ENCODE assay signal across 1 cellular context in the genomic region with DNA sequence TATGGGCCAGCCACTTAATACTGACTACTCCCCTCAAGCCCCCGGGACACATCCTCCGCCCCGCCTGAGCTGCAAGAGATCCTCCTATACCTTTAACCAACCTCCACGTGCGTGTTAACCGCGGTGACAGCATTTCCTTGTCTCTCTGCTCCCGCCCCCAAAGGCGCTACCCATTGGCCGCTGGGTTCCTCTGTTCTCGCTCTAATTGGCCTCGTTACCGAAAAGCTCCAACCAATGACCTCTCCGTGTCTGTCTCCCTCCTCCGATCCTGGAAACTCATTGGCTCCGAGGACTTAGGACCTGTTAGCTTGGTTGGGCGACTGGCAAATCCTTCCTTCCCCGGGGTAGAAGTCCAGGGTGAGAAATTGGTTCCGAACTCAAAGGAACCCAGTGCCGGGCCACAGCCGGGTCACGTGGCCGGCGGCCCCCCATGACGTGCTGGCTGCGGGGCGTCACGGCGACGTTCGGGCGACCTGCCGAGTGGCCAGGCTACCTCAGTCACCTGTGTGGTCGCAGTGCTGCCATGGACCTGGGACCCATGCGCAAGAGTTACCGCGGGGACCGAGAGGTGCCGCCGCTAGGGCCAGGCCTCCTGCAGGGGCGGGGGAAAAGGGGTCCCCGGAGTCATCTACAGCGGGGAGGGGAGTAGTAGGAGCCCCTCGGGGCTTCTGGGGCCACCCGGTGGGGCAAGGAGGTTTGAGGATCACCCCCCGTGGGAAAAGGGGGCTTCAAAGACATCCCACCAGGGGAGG.
TF ChIP-seq lines count a peak whose summit lies in the region.

A gene (plus strand): TSS at position 326 of the 752 bp plus-strand sequence. CDS start 105 bp downstream, at position 431.

TF ChIP-seq in K562, 482 proteins besides CTCF, POLR2A, EP300 and RAD21 (continued from another document and continues in another):
- TF ChIP-seq, protein P1, sequence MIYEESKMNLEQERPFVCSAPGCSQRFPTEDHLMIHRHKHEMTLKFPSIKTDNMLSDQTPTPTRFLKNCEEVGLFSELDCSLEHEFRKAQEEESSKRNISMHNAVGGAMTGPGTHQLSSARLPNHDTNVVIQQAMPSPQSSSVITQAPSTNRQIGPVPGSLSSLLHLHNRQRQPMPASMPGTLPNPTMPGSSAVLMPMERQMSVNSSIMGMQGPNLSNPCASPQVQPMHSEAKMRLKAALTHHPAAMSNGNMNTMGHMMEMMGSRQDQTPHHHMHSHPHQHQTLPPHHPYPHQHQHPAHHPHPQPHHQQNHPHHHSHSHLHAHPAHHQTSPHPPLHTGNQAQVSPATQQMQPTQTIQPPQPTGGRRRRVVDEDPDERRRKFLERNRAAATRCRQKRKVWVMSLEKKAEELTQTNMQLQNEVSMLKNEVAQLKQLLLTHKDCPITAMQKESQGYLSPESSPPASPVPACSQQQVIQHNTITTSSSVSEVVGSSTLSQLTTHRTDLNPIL (CRISPR knock-in tag; IDR thresholded peaks at IDR 0.05): no peak
- TF ChIP-seq TAL1 (IDR thresholded peaks at IDR 0.05) (0 out of 2 replicates have a peak, but pooled peaks have one; percentile 2), L3MBTL2 (IDR thresholded peaks at IDR 0.05) (peak; percentile 99), ZNF282 (CRISPR knock-in tag; IDR thresholded peaks at IDR 0.05) (no peak; the same call in 1 of the 2 replicates), ZNF274 (IDR thresholded peaks at IDR 0.05; ENCODE audit: borderline replicate concordance, low read depth, low read length) (no peak), NR4A1 (CRISPR knock-in tag; IDR thresholded peaks at IDR 0.05) (no peak), NR4A1 (tag; IDR thresholded peaks at IDR 0.05) (peak; percentile 40; the same call in 1 of the 2 replicates), KAT7 (CRISPR knock-in tag; IDR thresholded peaks at IDR 0.05; ENCODE audit: borderline replicate concordance) (peak; percentile 95), HDAC1 (IDR thresholded peaks at IDR 0.05) (peak in 1 of 2 experiments; percentile 95; a peak in 2 of 4 replicates), PHF20 (IDR thresholded peaks at IDR 0.05; ENCODE audit: partially characterized antibody) (peak; percentile 12), FOSL1 (tag; conservative IDR thresholded peaks at IDR 0.05) (peak; percentile 24; the same call in 1 of the 2 replicates), SMARCC2 (IDR thresholded peaks at IDR 0.05; ENCODE audit: low read depth) (no peak), ZNF75A (CRISPR knock-in tag; IDR thresholded peaks at IDR 0.05) (no peak), HDAC2 (IDR thresholded peaks at IDR 0.05) (no peak; the same call in 1 of the 2 replicates), RBFOX2 (IDR thresholded peaks at IDR 0.05; ENCODE audit: low read depth, low read length) (peak; percentile 94), NR1H2 (CRISPR knock-in tag; IDR thresholded peaks at IDR 0.05) (no peak; the same call in none of the 2 replicates), ZNF778 (CRISPR knock-in tag; IDR thresholded peaks at IDR 0.05) (no peak), MECOM (CRISPR knock-in tag; IDR thresholded peaks at IDR 0.05) (no peak), SOX6 (IDR thresholded peaks at IDR 0.05) (no peak), HDGF (IDR thresholded peaks at IDR 0.05) (no peak), EHMT2 (IDR thresholded peaks at IDR 0.05) (0 out of 2 replicates have a peak, but pooled peaks have one; percentile 7), STAG1 (CRISPR knock-in tag; IDR thresholded peaks at IDR 0.05; ENCODE audit: borderline replicate concordance) (no peak), TAF9B (IDR thresholded peaks at IDR 0.05; ENCODE audit: partially characterized antibody) (peak; percentile 2), ZNF79 (CRISPR knock-in tag; IDR thresholded peaks at IDR 0.05; ENCODE audit: low read depth) (no peak), PHB2 (IDR thresholded peaks at IDR 0.05; ENCODE audit: low read depth) (no peak), CHD1 (IDR thresholded peaks at IDR 0.05; ENCODE audit: low read length) (no peak), GTF2F1 (IDR thresholded peaks at IDR 0.05; ENCODE audit: low read depth, low read length) (peak; percentile 48; the same call in 1 of the 2 replicates), ZNF764 (CRISPR knock-in tag; IDR thresholded peaks at IDR 0.05; ENCODE audit: low read depth) (no peak), SRSF7 (optimal IDR thresholded peaks at IDR 0.05; ENCODE audit: low read depth, low read length) (no peak), ZNF830 (CRISPR knock-in tag; IDR thresholded peaks at IDR 0.05) (no peak), HMG20A (CRISPR knock-in tag; conservative IDR thresholded peaks at IDR 0.05) (no peak)
- TF ChIP-seq, protein P2, sequence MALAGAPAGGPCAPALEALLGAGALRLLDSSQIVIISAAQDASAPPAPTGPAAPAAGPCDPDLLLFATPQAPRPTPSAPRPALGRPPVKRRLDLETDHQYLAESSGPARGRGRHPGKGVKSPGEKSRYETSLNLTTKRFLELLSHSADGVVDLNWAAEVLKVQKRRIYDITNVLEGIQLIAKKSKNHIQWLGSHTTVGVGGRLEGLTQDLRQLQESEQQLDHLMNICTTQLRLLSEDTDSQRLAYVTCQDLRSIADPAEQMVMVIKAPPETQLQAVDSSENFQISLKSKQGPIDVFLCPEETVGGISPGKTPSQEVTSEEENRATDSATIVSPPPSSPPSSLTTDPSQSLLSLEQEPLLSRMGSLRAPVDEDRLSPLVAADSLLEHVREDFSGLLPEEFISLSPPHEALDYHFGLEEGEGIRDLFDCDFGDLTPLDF (CRISPR knock-in tag; IDR thresholded peaks at IDR 0.05): peak; percentile 73
- TF ChIP-seq, protein P3, sequence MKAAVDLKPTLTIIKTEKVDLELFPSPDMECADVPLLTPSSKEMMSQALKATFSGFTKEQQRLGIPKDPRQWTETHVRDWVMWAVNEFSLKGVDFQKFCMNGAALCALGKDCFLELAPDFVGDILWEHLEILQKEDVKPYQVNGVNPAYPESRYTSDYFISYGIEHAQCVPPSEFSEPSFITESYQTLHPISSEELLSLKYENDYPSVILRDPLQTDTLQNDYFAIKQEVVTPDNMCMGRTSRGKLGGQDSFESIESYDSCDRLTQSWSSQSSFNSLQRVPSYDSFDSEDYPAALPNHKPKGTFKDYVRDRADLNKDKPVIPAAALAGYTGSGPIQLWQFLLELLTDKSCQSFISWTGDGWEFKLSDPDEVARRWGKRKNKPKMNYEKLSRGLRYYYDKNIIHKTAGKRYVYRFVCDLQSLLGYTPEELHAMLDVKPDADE (conservative IDR thresholded peaks at IDR 0.05; ENCODE audit: control insufficient read depth, low read depth, low read length): no peak
- TF ChIP-seq, protein P4, sequence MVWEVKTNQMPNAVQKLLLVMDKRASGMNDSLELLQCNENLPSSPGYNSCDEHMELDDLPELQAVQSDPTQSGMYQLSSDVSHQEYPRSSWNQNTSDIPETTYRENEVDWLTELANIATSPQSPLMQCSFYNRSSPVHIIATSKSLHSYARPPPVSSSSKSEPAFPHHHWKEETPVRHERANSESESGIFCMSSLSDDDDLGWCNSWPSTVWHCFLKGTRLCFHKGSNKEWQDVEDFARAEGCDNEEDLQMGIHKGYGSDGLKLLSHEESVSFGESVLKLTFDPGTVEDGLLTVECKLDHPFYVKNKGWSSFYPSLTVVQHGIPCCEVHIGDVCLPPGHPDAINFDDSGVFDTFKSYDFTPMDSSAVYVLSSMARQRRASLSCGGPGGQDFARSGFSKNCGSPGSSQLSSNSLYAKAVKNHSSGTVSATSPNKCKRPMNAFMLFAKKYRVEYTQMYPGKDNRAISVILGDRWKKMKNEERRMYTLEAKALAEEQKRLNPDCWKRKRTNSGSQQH (CRISPR knock-in tag; IDR thresholded peaks at IDR 0.05): 0 out of 2 replicates have a peak, but pooled peaks have one; percentile 5
- TF ChIP-seq, protein P5, sequence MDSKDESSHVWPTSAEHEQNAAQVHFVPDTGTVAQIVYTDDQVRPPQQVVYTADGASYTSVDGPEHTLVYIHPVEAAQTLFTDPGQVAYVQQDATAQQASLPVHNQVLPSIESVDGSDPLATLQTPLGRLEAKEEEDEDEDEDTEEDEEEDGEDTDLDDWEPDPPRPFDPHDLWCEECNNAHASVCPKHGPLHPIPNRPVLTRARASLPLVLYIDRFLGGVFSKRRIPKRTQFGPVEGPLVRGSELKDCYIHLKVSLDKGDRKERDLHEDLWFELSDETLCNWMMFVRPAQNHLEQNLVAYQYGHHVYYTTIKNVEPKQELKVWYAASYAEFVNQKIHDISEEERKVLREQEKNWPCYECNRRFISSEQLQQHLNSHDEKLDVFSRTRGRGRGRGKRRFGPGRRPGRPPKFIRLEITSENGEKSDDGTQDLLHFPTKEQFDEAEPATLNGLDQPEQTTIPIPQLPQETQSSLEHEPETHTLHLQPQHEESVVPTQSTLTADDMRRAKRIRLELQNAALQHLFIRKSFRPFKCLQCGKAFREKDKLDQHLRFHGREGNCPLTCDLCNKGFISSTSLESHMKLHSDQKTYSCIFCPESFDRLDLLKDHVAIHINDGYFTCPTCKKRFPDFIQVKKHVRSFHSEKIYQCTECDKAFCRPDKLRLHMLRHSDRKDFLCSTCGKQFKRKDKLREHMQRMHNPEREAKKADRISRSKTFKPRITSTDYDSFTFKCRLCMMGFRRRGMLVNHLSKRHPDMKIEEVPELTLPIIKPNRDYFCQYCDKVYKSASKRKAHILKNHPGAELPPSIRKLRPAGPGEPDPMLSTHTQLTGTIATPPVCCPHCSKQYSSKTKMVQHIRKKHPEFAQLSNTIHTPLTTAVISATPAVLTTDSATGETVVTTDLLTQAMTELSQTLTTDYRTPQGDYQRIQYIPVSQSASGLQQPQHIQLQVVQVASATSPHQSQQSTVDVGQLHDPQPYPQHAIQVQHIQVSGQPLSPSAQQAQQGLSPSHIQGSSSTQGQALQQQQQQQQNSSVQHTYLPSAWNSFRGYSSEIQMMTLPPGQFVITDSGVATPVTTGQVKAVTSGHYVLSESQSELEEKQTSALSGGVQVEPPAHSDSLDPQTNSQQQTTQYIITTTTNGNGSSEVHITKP (IDR thresholded peaks at IDR 0.05; ENCODE audit: partially characterized antibody): peak; percentile 82
- TF ChIP-seq, protein P6, sequence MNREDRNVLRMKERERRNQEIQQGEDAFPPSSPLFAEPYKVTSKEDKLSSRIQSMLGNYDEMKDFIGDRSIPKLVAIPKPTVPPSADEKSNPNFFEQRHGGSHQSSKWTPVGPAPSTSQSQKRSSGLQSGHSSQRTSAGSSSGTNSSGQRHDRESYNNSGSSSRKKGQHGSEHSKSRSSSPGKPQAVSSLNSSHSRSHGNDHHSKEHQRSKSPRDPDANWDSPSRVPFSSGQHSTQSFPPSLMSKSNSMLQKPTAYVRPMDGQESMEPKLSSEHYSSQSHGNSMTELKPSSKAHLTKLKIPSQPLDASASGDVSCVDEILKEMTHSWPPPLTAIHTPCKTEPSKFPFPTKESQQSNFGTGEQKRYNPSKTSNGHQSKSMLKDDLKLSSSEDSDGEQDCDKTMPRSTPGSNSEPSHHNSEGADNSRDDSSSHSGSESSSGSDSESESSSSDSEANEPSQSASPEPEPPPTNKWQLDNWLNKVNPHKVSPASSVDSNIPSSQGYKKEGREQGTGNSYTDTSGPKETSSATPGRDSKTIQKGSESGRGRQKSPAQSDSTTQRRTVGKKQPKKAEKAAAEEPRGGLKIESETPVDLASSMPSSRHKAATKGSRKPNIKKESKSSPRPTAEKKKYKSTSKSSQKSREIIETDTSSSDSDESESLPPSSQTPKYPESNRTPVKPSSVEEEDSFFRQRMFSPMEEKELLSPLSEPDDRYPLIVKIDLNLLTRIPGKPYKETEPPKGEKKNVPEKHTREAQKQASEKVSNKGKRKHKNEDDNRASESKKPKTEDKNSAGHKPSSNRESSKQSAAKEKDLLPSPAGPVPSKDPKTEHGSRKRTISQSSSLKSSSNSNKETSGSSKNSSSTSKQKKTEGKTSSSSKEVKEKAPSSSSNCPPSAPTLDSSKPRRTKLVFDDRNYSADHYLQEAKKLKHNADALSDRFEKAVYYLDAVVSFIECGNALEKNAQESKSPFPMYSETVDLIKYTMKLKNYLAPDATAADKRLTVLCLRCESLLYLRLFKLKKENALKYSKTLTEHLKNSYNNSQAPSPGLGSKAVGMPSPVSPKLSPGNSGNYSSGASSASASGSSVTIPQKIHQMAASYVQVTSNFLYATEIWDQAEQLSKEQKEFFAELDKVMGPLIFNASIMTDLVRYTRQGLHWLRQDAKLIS (CRISPR knock-in tag; IDR thresholded peaks at IDR 0.05): peak; percentile 22; the same call in 1 of the 2 replicates
- TF ChIP-seq, protein P7, sequence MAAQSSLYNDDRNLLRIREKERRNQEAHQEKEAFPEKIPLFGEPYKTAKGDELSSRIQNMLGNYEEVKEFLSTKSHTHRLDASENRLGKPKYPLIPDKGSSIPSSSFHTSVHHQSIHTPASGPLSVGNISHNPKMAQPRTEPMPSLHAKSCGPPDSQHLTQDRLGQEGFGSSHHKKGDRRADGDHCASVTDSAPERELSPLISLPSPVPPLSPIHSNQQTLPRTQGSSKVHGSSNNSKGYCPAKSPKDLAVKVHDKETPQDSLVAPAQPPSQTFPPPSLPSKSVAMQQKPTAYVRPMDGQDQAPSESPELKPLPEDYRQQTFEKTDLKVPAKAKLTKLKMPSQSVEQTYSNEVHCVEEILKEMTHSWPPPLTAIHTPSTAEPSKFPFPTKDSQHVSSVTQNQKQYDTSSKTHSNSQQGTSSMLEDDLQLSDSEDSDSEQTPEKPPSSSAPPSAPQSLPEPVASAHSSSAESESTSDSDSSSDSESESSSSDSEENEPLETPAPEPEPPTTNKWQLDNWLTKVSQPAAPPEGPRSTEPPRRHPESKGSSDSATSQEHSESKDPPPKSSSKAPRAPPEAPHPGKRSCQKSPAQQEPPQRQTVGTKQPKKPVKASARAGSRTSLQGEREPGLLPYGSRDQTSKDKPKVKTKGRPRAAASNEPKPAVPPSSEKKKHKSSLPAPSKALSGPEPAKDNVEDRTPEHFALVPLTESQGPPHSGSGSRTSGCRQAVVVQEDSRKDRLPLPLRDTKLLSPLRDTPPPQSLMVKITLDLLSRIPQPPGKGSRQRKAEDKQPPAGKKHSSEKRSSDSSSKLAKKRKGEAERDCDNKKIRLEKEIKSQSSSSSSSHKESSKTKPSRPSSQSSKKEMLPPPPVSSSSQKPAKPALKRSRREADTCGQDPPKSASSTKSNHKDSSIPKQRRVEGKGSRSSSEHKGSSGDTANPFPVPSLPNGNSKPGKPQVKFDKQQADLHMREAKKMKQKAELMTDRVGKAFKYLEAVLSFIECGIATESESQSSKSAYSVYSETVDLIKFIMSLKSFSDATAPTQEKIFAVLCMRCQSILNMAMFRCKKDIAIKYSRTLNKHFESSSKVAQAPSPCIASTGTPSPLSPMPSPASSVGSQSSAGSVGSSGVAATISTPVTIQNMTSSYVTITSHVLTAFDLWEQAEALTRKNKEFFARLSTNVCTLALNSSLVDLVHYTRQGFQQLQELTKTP (IDR thresholded peaks at IDR 0.05; ENCODE audit: low read depth in 1 of 2, partially characterized antibody in 2 of 2): no peak
- TF ChIP-seq, protein P8, sequence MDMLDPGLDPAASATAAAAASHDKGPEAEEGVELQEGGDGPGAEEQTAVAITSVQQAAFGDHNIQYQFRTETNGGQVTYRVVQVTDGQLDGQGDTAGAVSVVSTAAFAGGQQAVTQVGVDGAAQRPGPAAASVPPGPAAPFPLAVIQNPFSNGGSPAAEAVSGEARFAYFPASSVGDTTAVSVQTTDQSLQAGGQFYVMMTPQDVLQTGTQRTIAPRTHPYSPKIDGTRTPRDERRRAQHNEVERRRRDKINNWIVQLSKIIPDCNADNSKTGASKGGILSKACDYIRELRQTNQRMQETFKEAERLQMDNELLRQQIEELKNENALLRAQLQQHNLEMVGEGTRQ (CRISPR knock-in tag; IDR thresholded peaks at IDR 0.05): peak; percentile 92
